In genomic region chr3:156230291-156230900, GRCh38 we compare ENCODE assay signal across 2 cellular contexts.
TF ChIP-seq lines count a peak whose summit lies in the region.

No MANE protein-coding gene starts in this region.

TF ChIP-seq in SK-N-SH treated with all-trans-retinoic acid at 6 μM for 48 hours, 23 proteins besides CTCF, POLR2A, EP300 and RAD21 (continued from another document):
- TF ChIP-seq POU6F1 (CRISPR knock-in tag; IDR thresholded peaks at IDR 0.05; ENCODE audit: borderline replicate concordance, low read depth) (no peak), PPARA (CRISPR knock-in tag; IDR thresholded peaks at IDR 0.05; ENCODE audit: borderline replicate concordance) (no peak), ESRRG (CRISPR knock-in tag; IDR thresholded peaks at IDR 0.05) (no peak), PATZ1 (CRISPR knock-in tag; IDR thresholded peaks at IDR 0.05; ENCODE audit: borderline replicate concordance) (no peak), TCF4 (CRISPR knock-in tag; IDR thresholded peaks at IDR 0.05; ENCODE audit: borderline replicate concordance) (no peak)
TF ChIP-seq in SK-N-SH treated with all-trans-retinoic acid at 6 μM for 48 hours: peak in this region for 0.

TF ChIP-seq in SK-N-SH, 30 proteins besides CTCF, POLR2A, EP300 and RAD21 (continued from another document):
- TF ChIP-seq NFIC (IDR thresholded peaks at IDR 0.05; ENCODE audit: borderline replicate concordance), result no peak
- TF ChIP-seq SMC3 (IDR thresholded peaks at IDR 0.05; ENCODE audit: low read depth, low read length), result no peak
- TF ChIP-seq REST (IDR thresholded peaks at IDR 0.05; ENCODE audit: low read depth, low read length), result no peak
